ENCODE assay signal across 1 cellular context in genomic region chr17:8630802-8631553, GRCh38.
TF ChIP-seq lines count a peak whose summit lies in the region.

No MANE protein-coding gene starts in this region.

TF ChIP-seq in A549, 52 proteins besides CTCF, POLR2A, EP300 and RAD21 (continued from another document):
- TF ChIP-seq ZC3H11A (IDR thresholded peaks at IDR 0.05), result no peak
- TF ChIP-seq CBX8 (IDR thresholded peaks at IDR 0.05), result no peak
- TF ChIP-seq NR3C1 (IDR thresholded peaks at IDR 0.05), result no peak
- TF ChIP-seq RFX5 (IDR thresholded peaks at IDR 0.05), result 0 out of 2 replicates have a peak, but pooled peaks have one; percentile 24
- 0 out of 2 replicates have a peak, but pooled peaks have one; percentile 3 for TF ChIP-seq BHLHE40 (IDR thresholded peaks at IDR 0.05; ENCODE audit: low read depth, low read length)
- TF ChIP-seq HES2 (IDR thresholded peaks at IDR 0.05), result no peak
- no peak for TF ChIP-seq MAFK (IDR thresholded peaks at IDR 0.05; ENCODE audit: partially characterized antibody)
- TF ChIP-seq KDM5A (IDR thresholded peaks at IDR 0.05), result no peak
- TF ChIP-seq JUN (IDR thresholded peaks at IDR 0.05), result peak in 1 of 2 experiments; percentile 57; a peak in 1 of 5 replicates
- no peak for TF ChIP-seq USF2 (IDR thresholded peaks at IDR 0.05)
- 0 out of 2 replicates have a peak, but pooled peaks have one; percentile 46 for TF ChIP-seq E2F6 (IDR thresholded peaks at IDR 0.05; ENCODE audit: borderline replicate concordance, low read depth)
- TF ChIP-seq MAX (IDR thresholded peaks at IDR 0.05), result peak; percentile 58
- TF ChIP-seq HDAC2 (IDR thresholded peaks at IDR 0.05), result no peak
- no peak for TF ChIP-seq HOXA7 (CRISPR knock-in tag; IDR thresholded peaks at IDR 0.05)
TF ChIP-seq in A549: peak in this region for 11.
